In the genomic region with DNA sequence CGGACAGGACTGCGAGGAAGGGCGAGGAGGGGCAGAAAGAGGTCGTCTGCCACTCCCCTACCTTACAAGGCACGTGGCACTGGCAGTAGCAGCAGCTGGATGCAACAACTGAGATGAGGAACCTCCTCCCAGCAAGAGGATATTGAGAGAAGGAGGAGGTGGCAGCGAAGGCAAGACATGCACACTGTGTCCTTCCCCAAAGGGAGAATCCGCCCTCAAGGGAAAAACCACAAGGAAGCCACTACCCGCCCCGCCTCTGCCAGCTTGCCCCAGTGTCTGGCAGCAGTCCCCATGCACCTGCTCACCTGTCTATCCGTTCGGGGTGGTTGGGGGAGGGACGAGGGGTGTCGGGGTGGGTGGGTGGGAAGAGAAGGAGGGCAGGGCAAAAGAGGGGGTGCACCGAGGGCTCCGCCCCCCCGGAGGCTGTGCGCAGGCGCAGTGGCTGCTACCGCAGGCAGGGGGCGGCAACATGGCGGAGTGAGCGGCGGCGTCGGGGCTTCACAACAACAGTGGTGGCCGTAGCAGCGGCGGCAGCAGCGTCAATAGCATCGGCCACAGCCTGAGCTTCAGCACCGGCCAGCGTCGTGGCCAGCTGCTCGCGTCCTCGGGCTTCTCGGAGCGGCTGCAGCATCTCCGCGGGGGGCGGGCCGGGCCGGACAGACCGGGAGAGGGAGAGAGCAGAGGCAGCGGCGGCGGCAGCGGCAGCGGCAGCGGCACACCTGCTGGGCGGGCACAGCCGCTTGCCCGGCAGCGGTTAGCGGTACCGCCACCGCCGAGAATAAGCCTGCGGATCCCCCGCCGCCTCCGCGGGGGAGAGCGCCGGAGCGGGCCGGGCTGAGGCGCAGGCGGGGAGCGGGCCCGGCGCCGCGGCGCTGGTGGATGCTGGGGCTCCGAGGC, we compare ENCODE assay signal across 1 cellular context.
TF ChIP-seq lines count a peak whose summit lies in the region.

A gene with protein sequence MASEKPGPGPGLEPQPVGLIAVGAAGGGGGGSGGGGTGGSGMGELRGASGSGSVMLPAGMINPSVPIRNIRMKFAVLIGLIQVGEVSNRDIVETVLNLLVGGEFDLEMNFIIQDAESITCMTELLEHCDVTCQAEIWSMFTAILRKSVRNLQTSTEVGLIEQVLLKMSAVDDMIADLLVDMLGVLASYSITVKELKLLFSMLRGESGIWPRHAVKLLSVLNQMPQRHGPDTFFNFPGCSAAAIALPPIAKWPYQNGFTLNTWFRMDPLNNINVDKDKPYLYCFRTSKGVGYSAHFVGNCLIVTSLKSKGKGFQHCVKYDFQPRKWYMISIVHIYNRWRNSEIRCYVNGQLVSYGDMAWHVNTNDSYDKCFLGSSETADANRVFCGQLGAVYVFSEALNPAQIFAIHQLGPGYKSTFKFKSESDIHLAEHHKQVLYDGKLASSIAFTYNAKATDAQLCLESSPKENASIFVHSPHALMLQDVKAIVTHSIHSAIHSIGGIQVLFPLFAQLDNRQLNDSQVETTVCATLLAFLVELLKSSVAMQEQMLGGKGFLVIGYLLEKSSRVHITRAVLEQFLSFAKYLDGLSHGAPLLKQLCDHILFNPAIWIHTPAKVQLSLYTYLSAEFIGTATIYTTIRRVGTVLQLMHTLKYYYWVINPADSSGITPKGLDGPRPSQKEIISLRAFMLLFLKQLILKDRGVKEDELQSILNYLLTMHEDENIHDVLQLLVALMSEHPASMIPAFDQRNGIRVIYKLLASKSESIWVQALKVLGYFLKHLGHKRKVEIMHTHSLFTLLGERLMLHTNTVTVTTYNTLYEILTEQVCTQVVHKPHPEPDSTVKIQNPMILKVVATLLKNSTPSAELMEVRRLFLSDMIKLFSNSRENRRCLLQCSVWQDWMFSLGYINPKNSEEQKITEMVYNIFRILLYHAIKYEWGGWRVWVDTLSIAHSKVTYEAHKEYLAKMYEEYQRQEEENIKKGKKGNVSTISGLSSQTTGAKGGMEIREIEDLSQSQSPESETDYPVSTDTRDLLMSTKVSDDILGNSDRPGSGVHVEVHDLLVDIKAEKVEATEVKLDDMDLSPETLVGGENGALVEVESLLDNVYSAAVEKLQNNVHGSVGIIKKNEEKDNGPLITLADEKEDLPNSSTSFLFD (N-terminal part only) (plus strand): TSS at position 436 of the 897 bp plus-strand sequence. CDS start 551 bp downstream, outside the sequence.

TF ChIP-seq in HepG2, 621 proteins besides CTCF, POLR2A, EP300 and RAD21 (continued from another document and continues in another):
- no peak for TF ChIP-seq CBFB (CRISPR knock-in tag; IDR thresholded peaks at IDR 0.05)
- TF ChIP-seq, protein P1, sequence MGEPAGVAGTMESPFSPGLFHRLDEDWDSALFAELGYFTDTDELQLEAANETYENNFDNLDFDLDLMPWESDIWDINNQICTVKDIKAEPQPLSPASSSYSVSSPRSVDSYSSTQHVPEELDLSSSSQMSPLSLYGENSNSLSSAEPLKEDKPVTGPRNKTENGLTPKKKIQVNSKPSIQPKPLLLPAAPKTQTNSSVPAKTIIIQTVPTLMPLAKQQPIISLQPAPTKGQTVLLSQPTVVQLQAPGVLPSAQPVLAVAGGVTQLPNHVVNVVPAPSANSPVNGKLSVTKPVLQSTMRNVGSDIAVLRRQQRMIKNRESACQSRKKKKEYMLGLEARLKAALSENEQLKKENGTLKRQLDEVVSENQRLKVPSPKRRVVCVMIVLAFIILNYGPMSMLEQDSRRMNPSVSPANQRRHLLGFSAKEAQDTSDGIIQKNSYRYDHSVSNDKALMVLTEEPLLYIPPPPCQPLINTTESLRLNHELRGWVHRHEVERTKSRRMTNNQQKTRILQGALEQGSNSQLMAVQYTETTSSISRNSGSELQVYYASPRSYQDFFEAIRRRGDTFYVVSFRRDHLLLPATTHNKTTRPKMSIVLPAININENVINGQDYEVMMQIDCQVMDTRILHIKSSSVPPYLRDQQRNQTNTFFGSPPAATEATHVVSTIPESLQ (CRISPR knock-in tag; conservative IDR thresholded peaks at IDR 0.05), result no peak
- TF ChIP-seq, protein P2, sequence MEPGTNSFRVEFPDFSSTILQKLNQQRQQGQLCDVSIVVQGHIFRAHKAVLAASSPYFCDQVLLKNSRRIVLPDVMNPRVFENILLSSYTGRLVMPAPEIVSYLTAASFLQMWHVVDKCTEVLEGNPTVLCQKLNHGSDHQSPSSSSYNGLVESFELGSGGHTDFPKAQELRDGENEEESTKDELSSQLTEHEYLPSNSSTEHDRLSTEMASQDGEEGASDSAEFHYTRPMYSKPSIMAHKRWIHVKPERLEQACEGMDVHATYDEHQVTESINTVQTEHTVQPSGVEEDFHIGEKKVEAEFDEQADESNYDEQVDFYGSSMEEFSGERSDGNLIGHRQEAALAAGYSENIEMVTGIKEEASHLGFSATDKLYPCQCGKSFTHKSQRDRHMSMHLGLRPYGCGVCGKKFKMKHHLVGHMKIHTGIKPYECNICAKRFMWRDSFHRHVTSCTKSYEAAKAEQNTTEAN (CRISPR knock-in tag; conservative IDR thresholded peaks at IDR 0.05), result 0 out of 2 replicates have a peak, but pooled peaks have one; percentile 20
- TF ChIP-seq WIZ (CRISPR knock-in tag; IDR thresholded peaks at IDR 0.05), result no peak
- TF ChIP-seq, protein P3, sequence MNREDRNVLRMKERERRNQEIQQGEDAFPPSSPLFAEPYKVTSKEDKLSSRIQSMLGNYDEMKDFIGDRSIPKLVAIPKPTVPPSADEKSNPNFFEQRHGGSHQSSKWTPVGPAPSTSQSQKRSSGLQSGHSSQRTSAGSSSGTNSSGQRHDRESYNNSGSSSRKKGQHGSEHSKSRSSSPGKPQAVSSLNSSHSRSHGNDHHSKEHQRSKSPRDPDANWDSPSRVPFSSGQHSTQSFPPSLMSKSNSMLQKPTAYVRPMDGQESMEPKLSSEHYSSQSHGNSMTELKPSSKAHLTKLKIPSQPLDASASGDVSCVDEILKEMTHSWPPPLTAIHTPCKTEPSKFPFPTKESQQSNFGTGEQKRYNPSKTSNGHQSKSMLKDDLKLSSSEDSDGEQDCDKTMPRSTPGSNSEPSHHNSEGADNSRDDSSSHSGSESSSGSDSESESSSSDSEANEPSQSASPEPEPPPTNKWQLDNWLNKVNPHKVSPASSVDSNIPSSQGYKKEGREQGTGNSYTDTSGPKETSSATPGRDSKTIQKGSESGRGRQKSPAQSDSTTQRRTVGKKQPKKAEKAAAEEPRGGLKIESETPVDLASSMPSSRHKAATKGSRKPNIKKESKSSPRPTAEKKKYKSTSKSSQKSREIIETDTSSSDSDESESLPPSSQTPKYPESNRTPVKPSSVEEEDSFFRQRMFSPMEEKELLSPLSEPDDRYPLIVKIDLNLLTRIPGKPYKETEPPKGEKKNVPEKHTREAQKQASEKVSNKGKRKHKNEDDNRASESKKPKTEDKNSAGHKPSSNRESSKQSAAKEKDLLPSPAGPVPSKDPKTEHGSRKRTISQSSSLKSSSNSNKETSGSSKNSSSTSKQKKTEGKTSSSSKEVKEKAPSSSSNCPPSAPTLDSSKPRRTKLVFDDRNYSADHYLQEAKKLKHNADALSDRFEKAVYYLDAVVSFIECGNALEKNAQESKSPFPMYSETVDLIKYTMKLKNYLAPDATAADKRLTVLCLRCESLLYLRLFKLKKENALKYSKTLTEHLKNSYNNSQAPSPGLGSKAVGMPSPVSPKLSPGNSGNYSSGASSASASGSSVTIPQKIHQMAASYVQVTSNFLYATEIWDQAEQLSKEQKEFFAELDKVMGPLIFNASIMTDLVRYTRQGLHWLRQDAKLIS (CRISPR knock-in tag; IDR thresholded peaks at IDR 0.05), result no peak
- TF ChIP-seq CBX5 (CRISPR knock-in tag; IDR thresholded peaks at IDR 0.05; ENCODE audit: borderline replicate concordance), result no peak
- TF ChIP-seq, protein P4, sequence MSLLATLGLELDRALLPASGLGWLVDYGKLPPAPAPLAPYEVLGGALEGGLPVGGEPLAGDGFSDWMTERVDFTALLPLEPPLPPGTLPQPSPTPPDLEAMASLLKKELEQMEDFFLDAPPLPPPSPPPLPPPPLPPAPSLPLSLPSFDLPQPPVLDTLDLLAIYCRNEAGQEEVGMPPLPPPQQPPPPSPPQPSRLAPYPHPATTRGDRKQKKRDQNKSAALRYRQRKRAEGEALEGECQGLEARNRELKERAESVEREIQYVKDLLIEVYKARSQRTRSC (CRISPR knock-in tag; IDR thresholded peaks at IDR 0.05; ENCODE audit: low read depth), result no peak
- TF ChIP-seq, protein P5, sequence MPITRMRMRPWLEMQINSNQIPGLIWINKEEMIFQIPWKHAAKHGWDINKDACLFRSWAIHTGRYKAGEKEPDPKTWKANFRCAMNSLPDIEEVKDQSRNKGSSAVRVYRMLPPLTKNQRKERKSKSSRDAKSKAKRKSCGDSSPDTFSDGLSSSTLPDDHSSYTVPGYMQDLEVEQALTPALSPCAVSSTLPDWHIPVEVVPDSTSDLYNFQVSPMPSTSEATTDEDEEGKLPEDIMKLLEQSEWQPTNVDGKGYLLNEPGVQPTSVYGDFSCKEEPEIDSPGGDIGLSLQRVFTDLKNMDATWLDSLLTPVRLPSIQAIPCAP (CRISPR knock-in tag; IDR thresholded peaks at IDR 0.05; ENCODE audit: low read depth), result no peak
- TF ChIP-seq, protein P6, sequence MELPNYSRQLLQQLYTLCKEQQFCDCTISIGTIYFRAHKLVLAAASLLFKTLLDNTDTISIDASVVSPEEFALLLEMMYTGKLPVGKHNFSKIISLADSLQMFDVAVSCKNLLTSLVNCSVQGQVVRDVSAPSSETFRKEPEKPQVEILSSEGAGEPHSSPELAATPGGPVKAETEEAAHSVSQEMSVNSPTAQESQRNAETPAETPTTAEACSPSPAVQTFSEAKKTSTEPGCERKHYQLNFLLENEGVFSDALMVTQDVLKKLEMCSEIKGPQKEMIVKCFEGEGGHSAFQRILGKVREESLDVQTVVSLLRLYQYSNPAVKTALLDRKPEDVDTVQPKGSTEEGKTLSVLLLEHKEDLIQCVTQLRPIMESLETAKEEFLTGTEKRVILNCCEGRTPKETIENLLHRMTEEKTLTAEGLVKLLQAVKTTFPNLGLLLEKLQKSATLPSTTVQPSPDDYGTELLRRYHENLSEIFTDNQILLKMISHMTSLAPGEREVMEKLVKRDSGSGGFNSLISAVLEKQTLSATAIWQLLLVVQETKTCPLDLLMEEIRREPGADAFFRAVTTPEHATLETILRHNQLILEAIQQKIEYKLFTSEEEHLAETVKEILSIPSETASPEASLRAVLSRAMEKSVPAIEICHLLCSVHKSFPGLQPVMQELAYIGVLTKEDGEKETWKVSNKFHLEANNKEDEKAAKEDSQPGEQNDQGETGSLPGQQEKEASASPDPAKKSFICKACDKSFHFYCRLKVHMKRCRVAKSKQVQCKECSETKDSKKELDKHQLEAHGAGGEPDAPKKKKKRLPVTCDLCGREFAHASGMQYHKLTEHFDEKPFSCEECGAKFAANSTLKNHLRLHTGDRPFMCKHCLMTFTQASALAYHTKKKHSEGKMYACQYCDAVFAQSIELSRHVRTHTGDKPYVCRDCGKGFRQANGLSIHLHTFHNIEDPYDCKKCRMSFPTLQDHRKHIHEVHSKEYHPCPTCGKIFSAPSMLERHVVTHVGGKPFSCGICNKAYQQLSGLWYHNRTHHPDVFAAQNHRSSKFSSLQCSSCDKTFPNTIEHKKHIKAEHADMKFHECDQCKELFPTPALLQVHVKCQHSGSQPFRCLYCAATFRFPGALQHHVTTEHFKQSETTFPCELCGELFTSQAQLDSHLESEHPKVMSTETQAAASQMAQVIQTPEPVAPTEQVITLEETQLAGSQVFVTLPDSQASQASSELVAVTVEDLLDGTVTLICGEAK (IDR thresholded peaks at IDR 0.05), result no peak
- TF ChIP-seq, protein P6 (CRISPR knock-in tag; IDR thresholded peaks at IDR 0.05), result no peak
- TF ChIP-seq, protein P7, sequence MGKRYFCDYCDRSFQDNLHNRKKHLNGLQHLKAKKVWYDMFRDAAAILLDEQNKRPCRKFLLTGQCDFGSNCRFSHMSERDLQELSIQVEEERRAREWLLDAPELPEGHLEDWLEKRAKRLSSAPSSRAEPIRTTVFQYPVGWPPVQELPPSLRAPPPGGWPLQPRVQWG (CRISPR knock-in tag; IDR thresholded peaks at IDR 0.05; ENCODE audit: borderline replicate concordance, low read depth), result no peak
- TF ChIP-seq TBL1XR1 (IDR thresholded peaks at IDR 0.05; ENCODE audit: borderline replicate concordance, low read length, partially characterized antibody), result no peak
- peak; percentile 33; the same call in 1 of the 2 replicates for TF ChIP-seq ZNF331 (CRISPR knock-in tag; IDR thresholded peaks at IDR 0.05)
- TF ChIP-seq TBX3 (IDR thresholded peaks at IDR 0.05; ENCODE audit: borderline replicate concordance), result no peak
- TF ChIP-seq ZNF101 (CRISPR knock-in tag; IDR thresholded peaks at IDR 0.05; ENCODE audit: borderline replicate concordance, low read depth), result no peak
- TF ChIP-seq ZNF296 (CRISPR knock-in tag; conservative IDR thresholded peaks at IDR 0.05), result no peak
- TF ChIP-seq CREB1 (IDR thresholded peaks at IDR 0.05), result no peak
- TF ChIP-seq CREB1 (CRISPR knock-in tag; IDR thresholded peaks at IDR 0.05), result no peak
- TF ChIP-seq ZNF343 (CRISPR knock-in tag; IDR thresholded peaks at IDR 0.05), result no peak
- TF ChIP-seq ZNF225 (CRISPR knock-in tag; IDR thresholded peaks at IDR 0.05), result no peak
- TF ChIP-seq ATF7 (IDR thresholded peaks at IDR 0.05), result no peak
- no peak for TF ChIP-seq ATF7 (CRISPR knock-in tag; IDR thresholded peaks at IDR 0.05)
